In genomic region chr10:110789604-110790428, GRCh38 we compare ENCODE assay signal across 1 cellular context.
TF ChIP-seq lines count a peak whose summit lies in the region.

No MANE protein-coding gene starts in this region.

TF ChIP-seq in SK-N-SH, 30 proteins besides CTCF, POLR2A, EP300 and RAD21 (continued from another document):
- TF ChIP-seq REST (IDR thresholded peaks at IDR 0.05; ENCODE audit: low read depth, low read length) = no peak
